9 cellular contexts compared by ENCODE assay signal in the genomic region with DNA sequence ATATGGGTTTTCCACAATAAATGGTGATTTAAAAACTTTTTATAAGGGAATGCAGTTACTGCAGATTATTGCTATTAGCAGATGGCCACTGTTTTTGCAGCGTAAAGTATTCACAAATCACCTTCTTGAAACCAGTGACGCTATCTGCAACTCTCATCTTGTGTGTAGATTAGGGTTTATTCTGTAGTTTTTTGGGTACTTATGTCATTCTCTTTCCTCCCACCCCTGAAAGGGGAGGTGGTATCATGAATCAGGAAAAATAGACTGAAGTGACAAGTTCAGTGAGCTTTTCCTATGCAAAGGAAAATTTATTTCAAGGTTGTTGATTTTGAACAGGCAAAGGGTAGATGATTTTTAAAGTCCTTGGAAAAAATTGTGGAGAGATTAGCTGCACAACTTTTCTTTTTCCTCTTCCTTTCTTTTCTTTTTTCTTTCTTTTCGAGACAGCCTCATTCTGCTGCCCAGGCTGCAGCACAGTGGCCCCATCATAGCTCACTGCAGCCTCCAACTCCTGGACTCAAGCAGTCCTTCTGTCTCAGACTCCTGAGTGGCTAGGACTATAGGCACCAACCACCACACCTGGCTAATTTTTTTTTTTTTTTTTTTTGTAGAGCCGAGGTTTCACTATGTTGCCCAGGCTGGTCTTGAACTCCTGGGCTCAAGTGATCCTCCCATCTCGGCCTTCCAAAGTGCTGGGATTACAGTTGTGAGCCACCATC. TPM values are rescaled to one million over a fixed set of nuclear protein-coding genes. Genes with fewer than 3 reads are reported as not detected.
A peak's percentile ranks its signal among the peaks of the same experiment; 100 is the strongest.
DNase-seq lines count a peak whose midpoint lies in the region; ATAC-seq and TF ChIP-seq lines count a peak whose summit lies in the region.
"Had no signal": no experiment of that assay in that cellular context is flagged by ENCODE, and none has a peak within 500 bp of the region (broad histone marks: within the 10 kb centered on the region; RNA-seq: fewer than 3 reads in every experiment).

No MANE protein-coding gene starts in this region.

- peak overlapping the region; percentile 86 for H3K9ac ChIP-seq in iPS-18a (ENCODE audit: low read length)

- H3K4me3 Mint-ChIP-seq in activated CD4-positive, alpha-beta T cell treated with anti-CD3 and anti-CD28 coated beads, Interleukin-2, amount 10 ng/mL, durations not matched to agents 24 days and 14 days = peak overlapping the region; percentile 98
- H3K4me3 Mint-ChIP-seq in activated CD8-positive, alpha-beta T cell treated with anti-CD3 and anti-CD28 coated beads, Interleukin-2, amount 10 ng/mL, durations not matched to agents 7 days and 5 days = peak overlapping the region; percentile 98

- no peaks in the 10 kb centered on the region for H3K36me3 ChIP-seq in iPS-18a (ENCODE audit: control insufficient read depth, low read depth, low read length)
- no peaks in the 10 kb centered on the region for H3K36me3 ChIP-seq in stomach

- H3K4me3 ChIP-seq in iPS-18a (ENCODE audit: low read length) (peak overlapping the region; percentile 94), stomach (peak overlapping the region; percentile 66 to 96 (median 89))

- intact Hi-C loops in activated CD4-positive, alpha-beta T cell treated with anti-CD3 and anti-CD28 coated beads, Interleukin-2, amount 10 ng/mL, durations not matched to agents 24 days and 14 days (cut with micrococcal nuclease) = loop anchor here (2.0 to 5.0 kb wide), 5 partner anchors 63 to 233 kb away; a partner anchor contains a TSS
- intact Hi-C loops in stomach (cut with DNase I; ENCODE audit: low total_unique reads) = loop anchor here (10.0 kb wide), 1 partner anchor 93 kb away; no protein-coding TSS in a partner anchor

- no peak for TF ChIP-seq CTCF in stomach (IDR thresholded peaks at IDR 0.05)

- H3K9me3 Mint-ChIP-seq in activated CD4-positive, alpha-beta T cell treated with anti-CD3 and anti-CD28 coated beads, Interleukin-2, amount 10 ng/mL, durations not matched to agents 24 days and 14 days = no peaks in the 10 kb centered on the region
- no peaks in the 10 kb centered on the region for H3K9me3 Mint-ChIP-seq in activated CD8-positive, alpha-beta T cell treated with anti-CD3 and anti-CD28 coated beads, Interleukin-2, amount 10 ng/mL, durations not matched to agents 7 days and 5 days (ENCODE audit: insufficient read depth)

- CTCF ChIA-PET in activated CD8-positive, alpha-beta T cell treated with anti-CD3 and anti-CD28 coated beads, Interleukin-2, amount 10 ng/mL, durations not matched to agents 7 days and 5 days (lab: Charles Lee) = interaction anchor here (1.1 to 2.4 kb wide), 3 partner anchors 25 to 141 kb away, joined by 3 to 10 read pairs (median 3); no protein-coding TSS in a partner anchor

- H3K27me3 Mint-ChIP-seq in activated CD4-positive, alpha-beta T cell treated with anti-CD3 and anti-CD28 coated beads, Interleukin-2, amount 10 ng/mL, durations not matched to agents 24 days and 14 days = no peaks in the 10 kb centered on the region
- no peaks in the 10 kb centered on the region for H3K27me3 Mint-ChIP-seq in activated CD8-positive, alpha-beta T cell treated with anti-CD3 and anti-CD28 coated beads, Interleukin-2, amount 10 ng/mL, durations not matched to agents 7 days and 5 days (ENCODE audit: low read depth)

- DNase-seq in activated CD4-positive, alpha-beta T cell treated with anti-CD3 and anti-CD28 coated beads, Interleukin-2, amount 10 ng/mL, durations not matched to agents 24 days and 14 days = no peak
- no peak for DNase-seq in activated CD4-positive, alpha-beta T cell treated with anti-CD3 and anti-CD28 coated beads for 4 hours
- no peak for DNase-seq in activated CD8-positive, alpha-beta T cell treated with anti-CD3 and anti-CD28 coated beads, Interleukin-2, amount 10 ng/mL, durations not matched to agents 7 days and 5 days
- no peak for DNase-seq in stomach
- DNase-seq in NOMO-1 treated with dmso at 0.1 percent for 144 hours (lab: John Stamatoyannopoulos, UW; ENCODE audit: unreplicated experiment) = no peak
- DNase-seq in HuH-7.5 (ENCODE audit: low spot score) = no peak
- DNase-seq: stimulated activated CD4-positive, alpha-beta T cell treated with anti-CD3 and anti-CD28 coated beads, Interleukin-12 subunit alpha, Interleukin-12 subunit beta, amount 100 ng/mL, for 4 hours had no signal

- TF ChIP-seq EP300 in stomach (IDR thresholded peaks at IDR 0.05) = no peak

- 60 to 74% (median 60%) methylated on average over 5 of the region's 5 CpGs for WGBS in stomach, 5 donors

- H3K4me1 Mint-ChIP-seq in activated CD4-positive, alpha-beta T cell treated with anti-CD3 and anti-CD28 coated beads, Interleukin-2, amount 10 ng/mL, durations not matched to agents 24 days and 14 days = peaks cover 40% of the 10 kb centered on the region
- peaks cover 34% of the 10 kb centered on the region for H3K4me1 Mint-ChIP-seq in activated CD8-positive, alpha-beta T cell treated with anti-CD3 and anti-CD28 coated beads, Interleukin-2, amount 10 ng/mL, durations not matched to agents 7 days and 5 days (ENCODE audit: low read depth)

- no peak overlapping the region for H3K27ac ChIP-seq in iPS-18a (ENCODE audit: low read length)
- H3K27ac ChIP-seq in stomach = no peak overlapping the region

- H3K9me3 ChIP-seq in iPS-18a (ENCODE audit: control insufficient read depth, low read depth, low read length) (no peaks in the 10 kb centered on the region), stomach (no peaks in the 10 kb centered on the region)

- TF ChIP-seq POLR2A in stomach (IDR thresholded peaks at IDR 0.05) = no peak

- H3K27ac Mint-ChIP-seq in activated CD4-positive, alpha-beta T cell treated with anti-CD3 and anti-CD28 coated beads, Interleukin-2, amount 10 ng/mL, durations not matched to agents 24 days and 14 days = no peak overlapping the region
- no peak overlapping the region for H3K27ac Mint-ChIP-seq in activated CD8-positive, alpha-beta T cell treated with anti-CD3 and anti-CD28 coated beads, Interleukin-2, amount 10 ng/mL, durations not matched to agents 7 days and 5 days

- H3K27me3 ChIP-seq in iPS-18a (ENCODE audit: control insufficient read depth, insufficient read depth, low read length) = no peaks in the 10 kb centered on the region
- no peaks in the 10 kb centered on the region for H3K27me3 ChIP-seq in stomach

- H3K4me1 ChIP-seq in iPS-18a (ENCODE audit: control insufficient read depth, low read depth, low read length) (peaks cover 58% of the 10 kb centered on the region), stomach (peaks cover 38 to 70% (median 57%) of the 10 kb centered on the region in 4 donors)

- peaks cover 11% of the 10 kb centered on the region for H3K36me3 Mint-ChIP-seq in activated CD4-positive, alpha-beta T cell treated with anti-CD3 and anti-CD28 coated beads, Interleukin-2, amount 10 ng/mL, durations not matched to agents 24 days and 14 days (ENCODE audit: low read depth)
- H3K36me3 Mint-ChIP-seq in activated CD8-positive, alpha-beta T cell treated with anti-CD3 and anti-CD28 coated beads, Interleukin-2, amount 10 ng/mL, durations not matched to agents 7 days and 5 days (ENCODE audit: low read depth) = peaks cover 8% of the 10 kb centered on the region

- no peak for ATAC-seq in activated CD8-positive, alpha-beta T cell treated with anti-CD3 and anti-CD28 coated beads, Interleukin-2, amount 10 ng/mL, durations not matched to agents 7 days and 5 days
- ATAC-seq in HG03442 (IDR thresholded peaks at IDR 0.05; ENCODE audit: unreplicated experiment) = no peak

- POLR2A ChIA-PET in activated CD8-positive, alpha-beta T cell treated with anti-CD3 and anti-CD28 coated beads, Interleukin-2, amount 10 ng/mL, durations not matched to agents 7 days and 5 days (lab: Charles Lee) = interaction anchor here (1.1 kb wide), 1 partner anchor 32 kb away, joined by 3 read pairs; no protein-coding TSS in a partner anchor

RNA-seq across cellular contexts. Expression of a gene that starts 1.6 kb away (rescaled TPM):
- total RNA-seq in activated CD4-positive, alpha-beta T cell treated with anti-CD3 and anti-CD28 coated beads, Interleukin-2, amount 10 ng/mL, durations not matched to agents 24 days and 14 days = 12.1 and 13.6 TPM in 2 replicates
- 10 to 100 TPM; 13.0 to 13.7 TPM for total RNA-seq in activated CD8-positive, alpha-beta T cell treated with anti-CD3 and anti-CD28 coated beads, Interleukin-2, amount 10 ng/mL, durations not matched to agents 7 days and 5 days
- 10 to 100 TPM in 4 of 5 donors, 1 to 10 TPM in 1; 2.0 to 71.0 (median 31.7) TPM for total RNA-seq in stomach
- 10 to 100 TPM in 1 of 3 donors, 1 to 10 TPM in 2; 3.4 to 10.2 (median 8.2) TPM for polyA plus RNA-seq in stomach
